Comparison of ENCODE assay signal across 8 cellular contexts in genomic region chr19:12052571-12053169, GRCh38. TPM values are rescaled to one million over a fixed set of nuclear protein-coding genes. Genes with fewer than 3 reads are reported as not detected.
DNase-seq lines count a peak whose midpoint lies in the region; ATAC-seq and TF ChIP-seq lines count a peak whose summit lies in the region.

Gene ZNF878 (minus strand): TSS chr19:12052961. CDS start chr19:12052801, 160 bp downstream.

- intact Hi-C loops in A673 (cut with micrococcal nuclease; ENCODE audit: unreplicated experiment), result loop anchor here (10.0 kb wide), 1 partner anchor 622 kb away; no protein-coding TSS in a partner anchor
- intact Hi-C loops in activated CD4-positive, alpha-beta memory T cell treated with anti-CD3 and anti-CD28 coated beads for 36 hours (cut with micrococcal nuclease), result loop anchor here (2.0 kb wide), 2 partner anchors 52 to 128 kb away; partner anchors contain the start of gene ZNF700

- no peak within 1 kb of the TSS for H3K27ac Mint-ChIP-seq in activated CD4-positive, alpha-beta memory T cell treated with anti-CD3 and anti-CD28 coated beads for 36 hours
- H3K27ac Mint-ChIP-seq in memory B cell, result peak within 1 kb of the TSS; percentile 32

- H3K27me3 Mint-ChIP-seq in activated CD4-positive, alpha-beta memory T cell treated with anti-CD3 and anti-CD28 coated beads for 36 hours, result peaks cover 15% of the 10 kb centered on the region
- peaks cover 9% of the 10 kb centered on the region for H3K27me3 Mint-ChIP-seq in memory B cell

- no TSS peak for BruUV-seq in A673 (replicated peaks; lab: Mats Ljungman, UMichigan)

- H3K4me3 ChIP-seq in A673 (ENCODE audit: low read depth, low read length, poor library complexity, severe bottlenecking), result peak within 1 kb of the TSS; percentile 66
- peak within 1 kb of the TSS; percentile 84 for H3K4me3 ChIP-seq in endocrine pancreas (ENCODE audit: control insufficient read depth, insufficient read depth, low read length)

- CTCF ChIA-PET in A673 (lab: Charles Lee), result interaction anchor here (0.9 kb wide), 1 partner anchor 87 kb away, joined by 4 read pairs; the partner anchor contains the start of gene ZNF20
- CTCF ChIA-PET in activated CD4-positive, alpha-beta memory T cell treated with anti-CD3 and anti-CD28 coated beads for 36 hours (lab: Charles Lee), result interaction anchor here (0.8 to 2.3 kb wide), 10 partner anchors 38 to 255 kb away, joined by 3 to 16 read pairs (median 3); partner anchors contain the start of genes ZNF20 and ZNF763

- H3K9ac ChIP-seq in endocrine pancreas (ENCODE audit: control insufficient read depth, insufficient read depth, low read length), result peak within 1 kb of the TSS; percentile 84

- peak within 1 kb of the TSS; percentile 71 for H3K4me3 Mint-ChIP-seq in activated CD4-positive, alpha-beta memory T cell treated with anti-CD3 and anti-CD28 coated beads for 36 hours
- H3K4me3 Mint-ChIP-seq in memory B cell, result peak within 1 kb of the TSS; percentile 91

- peaks cover 4% of the 10 kb centered on the region for H3K9me3 ChIP-seq in A673 (ENCODE audit: low read depth, low read length, poor library complexity, severe bottlenecking)
- H3K9me3 ChIP-seq in endocrine pancreas (ENCODE audit: control insufficient read depth, low read length), result no peaks in the 10 kb centered on the region

- POLR2A ChIA-PET in A673 (lab: Charles Lee; ENCODE audit: low non-redundant PET), result no interaction called here
- POLR2A ChIA-PET in activated CD4-positive, alpha-beta memory T cell treated with anti-CD3 and anti-CD28 coated beads for 36 hours (lab: Charles Lee), result interaction anchor here (0.7 to 1.3 kb wide), 2 partner anchors 65 to 70 kb away, joined by 3 to 4 read pairs; no protein-coding TSS in a partner anchor

- peaks cover 7% of the 10 kb centered on the region for H3K36me3 Mint-ChIP-seq in activated CD4-positive, alpha-beta memory T cell treated with anti-CD3 and anti-CD28 coated beads for 36 hours
- peaks cover 3% of the 10 kb centered on the region for H3K36me3 Mint-ChIP-seq in memory B cell

- no peaks in the 10 kb centered on the region for H3K27me3 ChIP-seq in A673 (replicated peaks; ENCODE audit: insufficient read depth, low read depth, low read length, poor library complexity)
- no peaks in the 10 kb centered on the region for H3K27me3 ChIP-seq in endocrine pancreas (ENCODE audit: control insufficient read depth, insufficient read depth, low read length)

- no peaks in the 10 kb centered on the region for H3K9me3 Mint-ChIP-seq in activated CD4-positive, alpha-beta memory T cell treated with anti-CD3 and anti-CD28 coated beads for 36 hours
- no peaks in the 10 kb centered on the region for H3K9me3 Mint-ChIP-seq in memory B cell

- H3K4me1 ChIP-seq in A673 (ENCODE audit: insufficient read depth, low read length, poor library complexity, severe bottlenecking), result no peaks in the 10 kb centered on the region
- no peaks in the 10 kb centered on the region for H3K4me1 ChIP-seq in endocrine pancreas (ENCODE audit: control insufficient read depth, insufficient read depth, low read length)

- DNase-seq in A673 (ENCODE audit: low spot score) (peak; percentile 96), NCI-H446 treated with DMSO at 0.1 percent for 48 hours (lab: John Stamatoyannopoulos, UW) (peak; percentile 38), memory B cell (ENCODE audit: low spot score in 2 of 2) (peak; percentile 21 to 37)
- DNase-seq in activated CD4-positive, alpha-beta memory T cell treated with anti-CD3 and anti-CD28 coated beads for 36 hours, result peak; percentile 76
- peak; percentile 37 for DNase-seq in stimulated activated CD8-positive, alpha-beta memory T cell treated with anti-CD3 and anti-CD28 coated beads, Interleukin-12 subunit alpha, Interleukin-12 subunit beta, amount 100 ng/mL, for 24 hours (ENCODE audit: extremely low read depth)

- peak within 1 kb of the TSS; percentile 70 for H3K27ac ChIP-seq in A673 (ENCODE audit: low read depth, low read length, poor library complexity, severe bottlenecking)

- H3K36me3 ChIP-seq in A673 (ENCODE audit: insufficient read depth, low read length, poor library complexity, severe bottlenecking) (no peaks in the 10 kb centered on the region), endocrine pancreas (ENCODE audit: control insufficient read depth, insufficient read depth, low read length) (no peaks in the 10 kb centered on the region)

- ATAC-seq in GM18517 (IDR thresholded peaks at IDR 0.05; ENCODE audit: unreplicated experiment) (peak; percentile 75), HG03045 (IDR thresholded peaks at IDR 0.05; ENCODE audit: unreplicated experiment) (peak; percentile 89), memory B cell (ENCODE audit: low read depth) (peak; percentile 78)

- peaks cover 9% of the 10 kb centered on the region for H3K4me1 Mint-ChIP-seq in activated CD4-positive, alpha-beta memory T cell treated with anti-CD3 and anti-CD28 coated beads for 36 hours (ENCODE audit: low read depth)
- H3K4me1 Mint-ChIP-seq in memory B cell, result peaks cover 11% of the 10 kb centered on the region

- 0 out of 2 replicates have a peak, but pooled peaks have one; percentile 9 for TF ChIP-seq CTCF in A673 (conservative IDR thresholded peaks at IDR 0.05; ENCODE audit: low read depth, low read length)

RNA-seq across cellular contexts. Expression of gene ZNF878, which starts in this region (rescaled TPM):
- 1.3 and 1.5 TPM in 2 replicates for total RNA-seq in A673 (2021)
- total RNA-seq in activated CD4-positive, alpha-beta memory T cell treated with anti-CD3 and anti-CD28 coated beads for 36 hours, result under 1 TPM; 0.57 to 0.80 TPM

Comparison
In these comparisons a context has a peak if more than half of its experiments do, and no peak if none do; other contexts are left out.
1. Peak in every context shown above with its lines: DNase-seq, ATAC-seq, H3K4me3 ChIP-seq and H3K27ac ChIP-seq.
2. Peak in DNase-seq in activated CD4-positive, alpha-beta memory T cell treated with anti-CD3 and anti-CD28 coated beads for 36 hours; RNA of the gene not detected or under 1 TPM.
3. DNase-seq: peak in every context shown above with its lines; median percentile 96 in A673; 76 in activated CD4-positive, alpha-beta memory T cell treated with anti-CD3 and anti-CD28 coated beads for 36 hours; 38 in NCI-H446 treated with DMSO at 0.1 percent for 48 hours; 37 in stimulated activated CD8-positive, alpha-beta memory T cell treated with anti-CD3 and anti-CD28 coated beads, Interleukin-12 subunit alpha, Interleukin-12 subunit beta, amount 100 ng/mL, for 24 hours; 29 in memory B cell.